In genomic region chr19:13234518-13234917, GRCh38 we compare ENCODE assay signal across 8 cellular contexts.
A peak's percentile ranks its signal among the peaks of the same experiment; 100 is the strongest.
DNase-seq lines count a peak whose midpoint lies in the region; ATAC-seq, FAIRE-seq and TF ChIP-seq lines count a peak whose summit lies in the region.

No MANE protein-coding gene starts in this region.

- H3K27me3 ChIP-seq in BLaER1 (no peaks in the 10 kb centered on the region), WERI-Rb-1 (ENCODE audit: insufficient read depth, low read depth, severe bottlenecking) (no peaks in the 10 kb centered on the region), bronchial epithelial cell (ENCODE audit: control insufficient read depth, insufficient read depth, low read length) (no peaks in the 10 kb centered on the region)

- H3K27ac ChIP-seq in BLaER1 (peak overlapping the region; percentile 71), WERI-Rb-1 (no peak overlapping the region)

- no peak for FAIRE-seq in bronchial epithelial cell (lab: Jason Lieb, UNC)

- H3K36me3 Mint-ChIP-seq in natural killer cell (no peaks in the 10 kb centered on the region), type B pancreatic cell (no peaks in the 10 kb centered on the region)

- DNase-seq in HuH-7.5 (ENCODE audit: low spot score) (peak; percentile 52), WERI-Rb-1 (peak; percentile 77), bronchial epithelial cell (ENCODE audit: low read depth) (no peak), natural killer cell (peak; percentile 51), type B pancreatic cell (ENCODE audit: extremely low spot score, unreplicated experiment) (no peak), DMS53 (lab: John Stamatoyannopoulos, UW) (no peak)

- peak overlapping the region; percentile 77 for H3K4me2 ChIP-seq in BLaER1

- H3K9me3 Mint-ChIP-seq in natural killer cell (peaks cover 0 to 6% of the 10 kb centered on the region in 2 donors), type B pancreatic cell (no peaks in the 10 kb centered on the region)

- H3K27me3 Mint-ChIP-seq in natural killer cell (ENCODE audit: low read depth in 2 of 2) (peaks cover 0 to 6% of the 10 kb centered on the region in 2 donors), type B pancreatic cell (no peaks in the 10 kb centered on the region)

- H3K4me3 Mint-ChIP-seq in natural killer cell (peak overlapping the region; percentile 81), type B pancreatic cell (no peak overlapping the region)

- H3K27ac Mint-ChIP-seq in natural killer cell (peak overlapping the region; percentile 45 to 81), type B pancreatic cell (peak overlapping the region; percentile 30)

- H3K9me3 ChIP-seq in BLaER1: peaks cover 9% of the 10 kb centered on the region; the same call in 1 of the 2 replicates
- no peaks in the 10 kb centered on the region for H3K9me3 ChIP-seq in WERI-Rb-1 (ENCODE audit: severe bottlenecking)

- TF ChIP-seq CTCF in WERI-Rb-1 (IDR thresholded peaks at IDR 0.05; ENCODE audit: low read depth, low read length): peak; percentile 91
- TF ChIP-seq CTCF in bronchial epithelial cell (IDR thresholded peaks at IDR 0.05; ENCODE audit: insufficient read depth, low read length, severe bottlenecking): peak; percentile 28
- peak; percentile 67 for TF ChIP-seq CTCF in natural killer cell (IDR thresholded peaks at IDR 0.05)
- peak; percentile 76 for TF ChIP-seq CTCF in type B pancreatic cell (conservative IDR thresholded peaks at IDR 0.05)

- ATAC-seq in natural killer cell (peak; percentile 74 to 93 (median 84)), GM21515 (IDR thresholded peaks at IDR 0.05; ENCODE audit: unreplicated experiment) (no peak)

- no peak overlapping the region for H3K9ac ChIP-seq in BLaER1

- H3K4me1 ChIP-seq in BLaER1: peaks cover 56% of the 10 kb centered on the region

- H3K4me1 Mint-ChIP-seq in natural killer cell: peaks cover 7 to 15% of the 10 kb centered on the region in 2 donors
- peaks cover 5% of the 10 kb centered on the region for H3K4me1 Mint-ChIP-seq in type B pancreatic cell (ENCODE audit: unreplicated experiment)

- no peaks in the 10 kb centered on the region for H4K20me1 ChIP-seq in BLaER1

- H3K36me3 ChIP-seq in BLaER1 (peaks cover 14% of the 10 kb centered on the region; the same call in 1 of the 2 replicates), WERI-Rb-1 (no peaks in the 10 kb centered on the region), bronchial epithelial cell (ENCODE audit: control insufficient read depth, insufficient read depth, low read length) (no peaks in the 10 kb centered on the region)

- H3K4me3 ChIP-seq in BLaER1 (peak overlapping the region; percentile 31; the same call in 1 of the 2 replicates), WERI-Rb-1 (ENCODE audit: low read depth, low read length) (no peak overlapping the region), bronchial epithelial cell (ENCODE audit: low read depth, low read length) (no peak overlapping the region)

- intact Hi-C loops in natural killer cell (cut with micrococcal nuclease): no loop called here

Comparison
In these comparisons a context has a peak if more than half of its experiments do, and no peak if none do; other contexts are left out.
1. DNase-seq: peak in HuH-7.5 (single experiment), WERI-Rb-1 (single experiment) and natural killer cell (single experiment); none in bronchial epithelial cell (single experiment), type B pancreatic cell (single experiment) and DMS53 (single experiment).
2. CTCF ChIP-seq: peak in every context shown above with its lines; median percentile 91 in WERI-Rb-1; 76 in type B pancreatic cell; 67 in natural killer cell; 28 in bronchial epithelial cell.